Comparison of ENCODE assay signal across 9 cellular contexts in genomic region chr16:17277981-17278381, GRCh38.
A peak's percentile ranks its signal among the peaks of the same experiment; 100 is the strongest.
DNase-seq lines count a peak whose midpoint lies in the region; ATAC-seq and TF ChIP-seq lines count a peak whose summit lies in the region.
"Had no signal": no experiment of that assay in that cellular context is flagged by ENCODE, and none has a peak within 500 bp of the region (broad histone marks: within the 10 kb centered on the region; RNA-seq: fewer than 3 reads in every experiment).

No MANE protein-coding gene starts in this region.

- peaks cover 43% of the 10 kb centered on the region for H3K4me1 ChIP-seq in mucosa of descending colon (ENCODE audit: low read depth)

- H3K9me3 ChIP-seq in mucosa of descending colon, result no peaks in the 10 kb centered on the region

- peak; percentile 56 for ATAC-seq in mucosa of descending colon
- ATAC-seq in GM18519 (IDR thresholded peaks at IDR 0.05; ENCODE audit: low FRiP score, unreplicated experiment), result no peak
- ATAC-seq in GM21528 (IDR thresholded peaks at IDR 0.05; ENCODE audit: low FRiP score, unreplicated experiment), result no peak
- ATAC-seq in HG03571 (IDR thresholded peaks at IDR 0.05; ENCODE audit: unreplicated experiment), result no peak

- TF ChIP-seq CTCF in choroid plexus epithelial cell (conservative IDR thresholded peaks at IDR 0.05; ENCODE audit: low read depth, low read length) (peak; percentile 31), mucosa of descending colon (IDR thresholded peaks at IDR 0.05) (peak; percentile 11)

- H3K36me3 ChIP-seq in mucosa of descending colon (ENCODE audit: low read depth), result no peaks in the 10 kb centered on the region

- DNase-seq in Ammon's horn (ENCODE audit: low spot score) (peak; percentile 56), HCEC 1CT (peak; percentile 6), choroid plexus epithelial cell (ENCODE audit: low read depth) (peak; percentile 7), mucosa of descending colon (peak; percentile 63 to 81 (median 73)), HuH-7.5 (ENCODE audit: low spot score) (no peak)
- DNase-seq: NCI-H1048 had no signal

- H3K4me3 ChIP-seq in choroid plexus epithelial cell (ENCODE audit: low read depth, low read length) (no peak overlapping the region), mucosa of descending colon (no peak overlapping the region)

- intact Hi-C loops in mucosa of descending colon (cut with DNase I, micrococcal nuclease), result no loop called here
